Comparison of ENCODE assay signal across 21 cellular contexts in the genomic region with DNA sequence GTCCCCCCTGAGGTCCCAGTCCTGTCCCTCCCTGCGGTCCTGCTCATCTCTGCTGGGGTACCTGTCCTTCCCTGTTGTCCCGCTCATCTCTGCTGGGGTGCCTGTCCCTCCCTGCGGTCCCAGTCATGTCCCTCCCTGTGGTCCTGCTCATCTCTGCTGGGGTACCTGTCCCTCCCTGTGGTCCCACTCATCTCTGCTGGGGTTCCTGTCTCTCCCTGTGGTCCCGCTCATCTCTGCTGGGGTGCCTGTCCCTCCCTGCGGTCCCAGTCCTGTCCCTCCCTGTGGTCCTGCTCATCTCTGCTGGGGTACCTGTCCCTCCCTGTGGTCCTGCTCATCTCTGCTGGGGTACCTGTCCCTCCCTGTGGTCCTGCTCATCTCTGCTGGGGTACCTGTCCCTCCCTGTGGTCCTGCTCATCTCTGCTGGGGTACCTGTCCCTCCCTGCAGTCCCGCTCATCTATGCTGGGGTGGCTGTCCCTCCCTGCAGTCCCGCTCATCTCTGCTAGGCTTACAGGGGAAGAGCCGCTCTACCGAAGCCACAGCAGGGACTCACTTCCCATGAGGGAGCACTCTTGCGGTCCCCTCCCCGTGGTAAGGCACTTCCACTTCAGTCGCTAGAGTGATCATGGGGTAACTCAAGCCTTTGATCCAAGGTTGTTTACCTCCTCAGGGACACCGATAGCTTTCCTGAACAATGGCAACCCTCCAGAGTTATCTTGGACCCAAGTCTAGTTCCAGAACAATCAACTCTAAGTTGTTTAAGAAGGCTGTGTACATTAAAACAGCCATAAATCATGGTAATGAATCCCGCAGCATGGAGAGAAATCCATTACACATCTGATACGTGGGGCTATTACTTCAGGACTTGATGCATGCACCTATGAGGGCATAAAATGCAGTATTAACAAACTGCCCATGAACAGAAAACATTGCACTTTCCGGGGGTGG. TPM values are rescaled to one million over a fixed set of nuclear protein-coding genes. Genes with fewer than 3 reads are reported as not detected.
A peak's percentile ranks its signal among the peaks of the same experiment; 100 is the strongest.
DNase-seq lines count a peak whose midpoint lies in the region; ATAC-seq, FAIRE-seq and TF ChIP-seq lines count a peak whose summit lies in the region.
"Had no signal": no experiment of that assay in that cellular context is flagged by ENCODE, and none has a peak within 500 bp of the region (broad histone marks: within the 10 kb centered on the region; RNA-seq: fewer than 3 reads in every experiment).

No MANE protein-coding gene starts in this region.

- H3K27me3 ChIP-seq in H1 (replicated peaks in 1 of 4; ENCODE audit: control insufficient read depth in 3 of 4, extremely low read depth in 1 of 4, insufficient read depth in 3 of 4, low read length in 3 of 4) (no peaks in the 10 kb centered on the region), suprapubic skin (peaks cover 13% of the 10 kb centered on the region)
- H3K27me3 ChIP-seq: Peyer's patch had no signal

- DNase-seq in NCI-H1417 (lab: John Stamatoyannopoulos, UW), result peak in 2 of 3 experiments; percentile 29 to 90
- DNase-seq in NCI-H1417 treated with DMSO at 0.1 percent for 48 hours (lab: John Stamatoyannopoulos, UW), result no peak
- DNase-seq in NCI-H1436 (lab: John Stamatoyannopoulos, UW), result peak; percentile 52
- DNase-seq in H1 (ENCODE audit: low read depth in 1 of 2, low spot score in 2 of 2), result no peak
- peak; percentile 14 to 49 for DNase-seq in suprapubic skin (ENCODE audit: low spot score in 2 of 2)
- no peak for DNase-seq in stimulated activated naive CD4-positive, alpha-beta T cell treated with Interleukin-2 at 50 U/mL for 16 hours (lab: John Stamatoyannopoulos, UW)
- DNase-seq: AML-193, DMS53, KBM-7, NCI-H146, NCI-H2081, NCI-H446, T-cell had no signal

- TF ChIP-seq POLR2A in H1 (IDR thresholded peaks at IDR 0.05; ENCODE audit: control extremely low read depth in 1 of 2, low read depth in 2 of 2, low read length in 2 of 2), result no peak
- no peak for TF ChIP-seq POLR2A in suprapubic skin (IDR thresholded peaks at IDR 0.05)

- no peak overlapping the region for H3K18ac ChIP-seq in H1 (ENCODE audit: extremely low read depth, low read length)

- H3K4me1 ChIP-seq in H1 (replicated peaks in 1 of 4; ENCODE audit: control insufficient read depth in 3 of 4, insufficient read depth in 4 of 4, low read length in 3 of 4), result no peaks in the 10 kb centered on the region; a peak in 1 of 7 replicates
- H3K4me1 ChIP-seq in suprapubic skin, result no peaks in the 10 kb centered on the region
- H3K4me1 ChIP-seq: HAP-1, Peyer's patch had no signal

- no peak overlapping the region for H4K91ac ChIP-seq in H1 (replicated peaks; ENCODE audit: insufficient read length, low read length)

- no peak overlapping the region for H2BK15ac ChIP-seq in H1 (ENCODE audit: low read length)

- no peak overlapping the region for H2BK120ac ChIP-seq in H1 (replicated peaks; ENCODE audit: low read depth, low read length)

- 0 out of 2 replicates have a peak overlapping the region, but pooled peaks have one; percentile 57 for H4K8ac ChIP-seq in H1 (ENCODE audit: extremely low read depth, insufficient read depth, low read length)

- TF ChIP-seq CTCF in H1 (IDR thresholded peaks at IDR 0.05; ENCODE audit: control extremely low read depth in 1 of 3, insufficient read depth in 1 of 3, low read depth in 1 of 3, low read length in 3 of 3), result no peak
- no peak for TF ChIP-seq CTCF in suprapubic skin (IDR thresholded peaks at IDR 0.05)

- no peaks in the 10 kb centered on the region for H3K79me2 ChIP-seq in H1 (ENCODE audit: control insufficient read depth in 1 of 2, insufficient read depth in 2 of 2, low read length in 2 of 2)

- H3K14ac ChIP-seq in H1 (ENCODE audit: insufficient read length), result no peak overlapping the region

- H3K56ac ChIP-seq in H1 (replicated peaks; ENCODE audit: insufficient read length, low read depth, low read length), result no peak overlapping the region

- H3K79me1 ChIP-seq in H1 (ENCODE audit: low read depth, low read length), result no peaks in the 10 kb centered on the region

- ATAC-seq in HG02642 (IDR thresholded peaks at IDR 0.05; ENCODE audit: poor library complexity, unreplicated experiment) (no peak), GM21381 (IDR thresholded peaks at IDR 0.05; ENCODE audit: unreplicated experiment) (no peak)
- ATAC-seq: T-cell had no signal

- CTCF ChIA-PET in H1 (lab: Charles Lee; ENCODE audit: partially characterized antibody), result interaction anchor here (0.5 to 1.1 kb wide), 3 partner anchors 9 to 130 kb away, joined by 3 read pairs; no protein-coding TSS in a partner anchor

- H2AFZ ChIP-seq in H1 (ENCODE audit: low read length), result no peak overlapping the region

- no peak for TF ChIP-seq RAD21 in H1 (IDR thresholded peaks at IDR 0.05 in 1 of 2, conservative IDR thresholded peaks at IDR 0.05 in 1 of 2; ENCODE audit: low read depth in 2 of 2, low read length in 2 of 2)

- H3K9me3 ChIP-seq in H1 (ENCODE audit: insufficient read depth in 2 of 2, low read depth in 1 of 2, low read length in 1 of 2) (no peaks in the 10 kb centered on the region), suprapubic skin (peaks cover 4% of the 10 kb centered on the region)
- H3K9me3 ChIP-seq: HAP-1 had no signal

- no peak overlapping the region for H2AK5ac ChIP-seq in H1 (ENCODE audit: low read depth, low read length)

- H3K23me2 ChIP-seq in H1 (ENCODE audit: low read depth, low read length), result no peaks in the 10 kb centered on the region

- H2BK5ac ChIP-seq in H1 (ENCODE audit: low read depth, low read length), result no peak overlapping the region

- POLR2A ChIA-PET in H1 (lab: Charles Lee; ENCODE audit: partially characterized antibody), result no interaction called here

- no peak overlapping the region for H3K9ac ChIP-seq in H1 (replicated peaks in 1 of 4; ENCODE audit: extremely low read depth in 1 of 4, low read depth in 3 of 4, low read length in 3 of 4)

- WGBS in H1 (ENCODE audit: extremely low coverage in 1 of 2, insufficient coverage in 1 of 2, insufficient read length in 1 of 2, insufficient replicate concordance in 2 of 2, low coverage in 1 of 2, low lambda C conversion rate in 2 of 2, missing lambda C conversion rate in 1 of 2), 2 experiments, result 89% methylated on average over 15 of the region's 16 CpGs; no CpG with 5 or more reads in 1 of the 2 experiments
- WGBS in suprapubic skin, result 76% methylated on average over 16 of the region's 16 CpGs

- H3K27ac ChIP-seq in H1 (ENCODE audit: low read depth, low read length), result no peak overlapping the region
- no peak overlapping the region for H3K27ac ChIP-seq in suprapubic skin
- H3K27ac ChIP-seq: 22Rv1, C4-2B, Peyer's patch had no signal

- TF ChIP-seq EP300 in H1 (IDR thresholded peaks at IDR 0.05; ENCODE audit: borderline replicate concordance in 1 of 2, low read depth in 2 of 2, low read length in 2 of 2), result no peak
- TF ChIP-seq EP300 in suprapubic skin (IDR thresholded peaks at IDR 0.05), result no peak

- H3K4me2 ChIP-seq in H1 (ENCODE audit: insufficient read depth in 1 of 2, low read depth in 2 of 2, low read length in 2 of 2), result no peak overlapping the region

- H3K4me3 ChIP-seq in H1 (ENCODE audit: extremely low read depth in 1 of 4, insufficient read depth in 2 of 4, low read depth in 3 of 4, low read length in 4 of 4) (no peak overlapping the region), suprapubic skin (no peak overlapping the region)
- H3K4me3 ChIP-seq: HAP-1, Peyer's patch had no signal

- H2BK20ac ChIP-seq in H1 (ENCODE audit: low read length), result no peak overlapping the region

- no peak for FAIRE-seq in H1 (lab: Jason Lieb, UNC)
- FAIRE-seq: D721Med, GM19239 had no signal

- H2BK12ac ChIP-seq in H1 (ENCODE audit: low read depth, low read length), result no peak overlapping the region

- no peaks in the 10 kb centered on the region for H4K20me1 ChIP-seq in H1 (replicated peaks in 1 of 2; ENCODE audit: control insufficient read depth in 1 of 2, insufficient read depth in 2 of 2, low read length in 2 of 2)

- H3K36me3 ChIP-seq in H1 (ENCODE audit: control insufficient read depth in 2 of 4, insufficient read depth in 4 of 4, low read length in 3 of 4) (no peaks in the 10 kb centered on the region), suprapubic skin (no peaks in the 10 kb centered on the region)
- H3K36me3 ChIP-seq: HAP-1, Peyer's patch had no signal

- no peak overlapping the region for H3K23ac ChIP-seq in H1 (ENCODE audit: insufficient read length)

- H4K5ac ChIP-seq in H1 (ENCODE audit: insufficient read length, low read depth, low read length), result no peak overlapping the region

- H3K4ac ChIP-seq in H1 (replicated peaks; ENCODE audit: insufficient read length, low read depth, low read length), result no peak overlapping the region

TF ChIP-seq in H1, 55 proteins besides CTCF, POLR2A, EP300 and RAD21 (continues in another document):
- TF ChIP-seq TAF7 (optimal IDR thresholded peaks at IDR 0.05; ENCODE audit: borderline replicate concordance, low read depth, low read length) (no peak), RBBP5 (IDR thresholded peaks at IDR 0.05; ENCODE audit: borderline replicate concordance, low read depth, low read length) (no peak), BRCA1 (IDR thresholded peaks at IDR 0.05; ENCODE audit: low read depth, low read length) (no peak), SP2 (IDR thresholded peaks at IDR 0.05; ENCODE audit: low read length) (no peak), EGR1 (IDR thresholded peaks at IDR 0.05; ENCODE audit: borderline replicate concordance, low read depth, low read length) (no peak), TAF1 (IDR thresholded peaks at IDR 0.05; ENCODE audit: low read depth, low read length) (no peak)
- TF ChIP-seq, protein P1, sequence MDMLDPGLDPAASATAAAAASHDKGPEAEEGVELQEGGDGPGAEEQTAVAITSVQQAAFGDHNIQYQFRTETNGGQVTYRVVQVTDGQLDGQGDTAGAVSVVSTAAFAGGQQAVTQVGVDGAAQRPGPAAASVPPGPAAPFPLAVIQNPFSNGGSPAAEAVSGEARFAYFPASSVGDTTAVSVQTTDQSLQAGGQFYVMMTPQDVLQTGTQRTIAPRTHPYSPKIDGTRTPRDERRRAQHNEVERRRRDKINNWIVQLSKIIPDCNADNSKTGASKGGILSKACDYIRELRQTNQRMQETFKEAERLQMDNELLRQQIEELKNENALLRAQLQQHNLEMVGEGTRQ (IDR thresholded peaks at IDR 0.05; ENCODE audit: low read length), result no peak
- TF ChIP-seq, protein P2, sequence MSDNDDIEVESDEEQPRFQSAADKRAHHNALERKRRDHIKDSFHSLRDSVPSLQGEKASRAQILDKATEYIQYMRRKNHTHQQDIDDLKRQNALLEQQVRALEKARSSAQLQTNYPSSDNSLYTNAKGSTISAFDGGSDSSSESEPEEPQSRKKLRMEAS (IDR thresholded peaks at IDR 0.05), result no peak

RNA-seq across cellular contexts. Expression of a gene that starts 46.8 kb away (rescaled TPM):
- 0.39 and 0.52 TPM in 2 replicates for total RNA-seq in H1 (2021; fragmentation: NEBNext Ultra II Directional; extraction: Animal tissue kit (Norgen Biotek cat#: 25700))
- not detected in 2 replicates for polyA plus RNA-seq in H1 (2011; rRNA removed)
- polyA plus RNA-seq in H1 (2011; cell fraction: cytosol; rRNA removed), result 0.04 TPM
- polyA plus RNA-seq in H1 (2011; cell fraction: nucleus; rRNA removed), result 0.10 TPM
- 0.11 TPM in 1 of 4 replicates, not detected in the others for polyA plus RNA-seq in H1 (2012, experiment 1 of 2)
- polyA plus RNA-seq in H1 (2012, experiment 2 of 2), result not detected
- 0.10 TPM for polyA plus RNA-seq in H1 (2013, experiment 1 of 2)
- 0.09 TPM for polyA plus RNA-seq in H1 (2013, experiment 2 of 2)
- not detected in 2 replicates for polyA minus RNA-seq in H1 (2011; rRNA and poly(A)+ RNA removed)
- polyA minus RNA-seq in H1 (2011; cell fraction: cytosol; rRNA and poly(A)+ RNA removed), result not detected
- polyA minus RNA-seq in H1 (2011; cell fraction: nucleus; rRNA and poly(A)+ RNA removed), result not detected
- total RNA-seq in suprapubic skin, result under 1 TPM in 1 of 4 donors, not detected in 3; 0.56 TPM

Comparison
In these comparisons a context has a peak if more than half of its experiments do, and no peak if none do; other contexts are left out.
1. DNase-seq: peak in NCI-H1417 (2 of 3), NCI-H1436 (single experiment) and suprapubic skin (2 of 2); none in NCI-H1417 treated with DMSO at 0.1 percent for 48 hours (single experiment), H1 (0 of 2) and stimulated activated naive CD4-positive, alpha-beta T cell treated with Interleukin-2 at 50 U/mL for 16 hours (single experiment).